ENCODE assay signal across 21 cellular contexts in genomic region chr2:157698430-157698829, GRCh38.
A peak's percentile ranks its signal among the peaks of the same experiment; 100 is the strongest.
DNase-seq lines count a peak whose midpoint lies in the region; ATAC-seq, FAIRE-seq and TF ChIP-seq lines count a peak whose summit lies in the region.
"Had no signal": no experiment of that assay in that cellular context is flagged by ENCODE, and none has a peak within 500 bp of the region (broad histone marks: within the 10 kb centered on the region; RNA-seq: fewer than 3 reads in every experiment).

No MANE protein-coding gene starts in this region.

- H3K4me3 ChIP-seq in breast epithelium (no peak overlapping the region), choroid plexus epithelial cell (ENCODE audit: low read depth, low read length) (no peak overlapping the region)
- H3K4me3 ChIP-seq: BLaER1, MG63 had no signal

- FAIRE-seq in frontal cortex (lab: Jason Lieb, UNC): no peak
- FAIRE-seq: D721Med had no signal

- BruUV-seq in MCF 10A (replicated peaks; lab: Mats Ljungman, UMichigan): no TSS peak

- intact Hi-C loops in MCF 10A (cut with micrococcal nuclease) (loop anchor here (5.0 kb wide), 1 partner anchor 39 kb away; no protein-coding TSS in a partner anchor), breast epithelium (cut with DNase I; ENCODE audit: low total_unique reads) (no loop called here)

- no peak overlapping the region for H3K27ac Mint-ChIP-seq in MCF 10A (ENCODE audit: low read depth, unreplicated experiment)
- H3K27ac Mint-ChIP-seq: CD8-positive, alpha-beta memory T cell had no signal

- TF ChIP-seq CTCF in MCF 10A (IDR thresholded peaks at IDR 0.05; ENCODE audit: unreplicated experiment) (no peak), breast epithelium (IDR thresholded peaks at IDR 0.05) (no peak), choroid plexus epithelial cell (conservative IDR thresholded peaks at IDR 0.05; ENCODE audit: low read depth, low read length) (no peak)

- POLR2A ChIA-PET in MCF 10A (lab: Yijun Ruan, JAX): no interaction called here

- peaks cover 10% of the 10 kb centered on the region for H3K4me1 Mint-ChIP-seq in MCF 10A (ENCODE audit: insufficient read depth, unreplicated experiment)
- H3K4me1 Mint-ChIP-seq: CD8-positive, alpha-beta memory T cell had no signal

- H3K27me3 Mint-ChIP-seq in MCF 10A (ENCODE audit: insufficient read depth, unreplicated experiment): no peaks in the 10 kb centered on the region

- no peaks in the 10 kb centered on the region for H3K36me3 ChIP-seq in breast epithelium
- H3K36me3 ChIP-seq: BLaER1, MG63 had no signal

- H3K36me3 Mint-ChIP-seq in MCF 10A (ENCODE audit: insufficient read depth, unreplicated experiment): no peaks in the 10 kb centered on the region

- H3K27me3 ChIP-seq in breast epithelium: no peaks in the 10 kb centered on the region
- H3K27me3 ChIP-seq: BLaER1, MG63 had no signal

- CTCF ChIA-PET in MCF 10A (lab: Yijun Ruan, JAX): interaction anchor here (0.6 to 1.2 kb wide), 4 partner anchors 25 to 373 kb away, joined by 3 to 4 read pairs (median 4); partner anchors contain the start of gene ERMN

- no peaks in the 10 kb centered on the region for H3K9me3 Mint-ChIP-seq in MCF 10A (ENCODE audit: unreplicated experiment)

- peaks cover 0 to 20% of the 10 kb centered on the region in 2 donors for H3K9me3 ChIP-seq in breast epithelium

- no peak overlapping the region for H3K27ac ChIP-seq in breast epithelium
- H3K27ac ChIP-seq: BLaER1, KMS-11 had no signal

- ATAC-seq in GM21529 (IDR thresholded peaks at IDR 0.05; ENCODE audit: unreplicated experiment): no peak
- no peak for ATAC-seq in GM21825 (IDR thresholded peaks at IDR 0.05; ENCODE audit: unreplicated experiment)

- H3K4me1 ChIP-seq in breast epithelium: no peaks in the 10 kb centered on the region
- H3K4me1 ChIP-seq: BLaER1 had no signal

- DNase-seq in MCF 10A (ENCODE audit: unreplicated experiment): peak; percentile 9
- no peak for DNase-seq in breast epithelium (ENCODE audit: low spot score in 2 of 2)
- DNase-seq in choroid plexus epithelial cell (ENCODE audit: low read depth): peak; percentile 51
- DNase-seq in hepatic stellate cell (ENCODE audit: low spot score): peak; percentile 6
- DNase-seq in frontal cortex (ENCODE audit: low spot score in 2 of 2): no peak
- DNase-seq in SIG-M5 treated with dmso at 0.1 percent for 504 hours (lab: John Stamatoyannopoulos, UW; ENCODE audit: unreplicated experiment): no peak
- DNase-seq: 8988T; CD8-positive, alpha-beta memory T cell; DMS79; GOT3; MG63; NCI-H1092 treated with DMSO at 0.1 percent for 48 hours; NCI-H2107; NCI-H446 treated with DMSO at 0.1 percent for 48 hours; NK-92 treated with Interleukin-12 subunit alpha and Interleukin-12 subunit beta, amount 100 ng/mL, for 24 hours; SHP77 treated with DMSO at 0.1 percent for 48 hours had no signal

- H3K4me3 Mint-ChIP-seq in MCF 10A (ENCODE audit: unreplicated experiment): no peak overlapping the region
- H3K4me3 Mint-ChIP-seq: CD8-positive, alpha-beta memory T cell had no signal

- TF ChIP-seq POLR2A in breast epithelium (IDR thresholded peaks at IDR 0.05): no peak

Comparison
In these comparisons a context has a peak if more than half of its experiments do, and no peak if none do; other contexts are left out.
1. DNase-seq: peak in MCF 10A (single experiment), choroid plexus epithelial cell (single experiment) and hepatic stellate cell (single experiment); none in breast epithelium (0 of 2), frontal cortex (0 of 2) and SIG-M5 treated with dmso at 0.1 percent for 504 hours (single experiment).